ENCODE assay signal across 8 cellular contexts in the genomic region with DNA sequence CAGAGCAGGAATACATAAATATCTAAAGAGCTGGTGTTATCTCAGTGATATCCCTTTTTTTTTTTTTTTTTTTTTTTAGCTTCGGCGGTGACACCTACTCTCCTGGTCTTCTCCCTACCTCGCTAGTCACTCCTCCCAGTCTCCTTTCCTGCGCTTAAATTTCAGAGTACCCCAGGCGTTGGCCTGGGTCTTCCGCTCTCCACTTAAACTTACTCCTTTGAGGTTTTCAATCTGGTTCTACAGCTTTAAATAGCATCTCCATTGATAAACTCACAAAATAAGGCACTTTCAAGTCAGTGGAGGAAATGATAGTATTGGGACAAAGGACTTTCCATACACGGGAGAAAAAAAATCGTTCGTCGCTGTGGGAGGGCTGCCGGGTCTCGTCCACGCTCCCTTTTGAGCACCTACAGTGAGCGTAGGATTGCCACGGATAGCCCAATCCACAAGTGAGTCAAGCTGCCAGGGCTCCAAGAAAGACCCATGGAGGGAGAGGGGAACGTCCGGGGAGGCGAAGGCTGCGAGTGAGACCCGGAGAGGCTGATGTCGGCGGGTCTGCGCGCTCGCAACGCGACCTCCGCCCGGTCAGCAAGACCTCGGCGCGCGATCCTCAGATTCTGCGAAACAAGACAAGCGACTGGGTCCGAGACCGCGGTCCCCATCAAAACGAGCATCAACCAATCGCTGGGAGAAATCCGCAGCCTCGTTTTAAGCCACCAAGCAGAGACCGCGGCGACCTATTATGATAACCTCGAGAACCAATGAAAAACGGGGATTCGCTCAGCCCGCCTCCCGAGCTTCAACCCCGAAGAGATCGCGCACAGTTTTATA. TPM values are rescaled to one million over a fixed set of nuclear protein-coding genes. Genes with fewer than 3 reads are reported as not detected.
A peak's percentile ranks its signal among the peaks of the same experiment; 100 is the strongest.
DNase-seq lines count a peak whose midpoint lies in the region; ATAC-seq and FAIRE-seq lines count a peak whose summit lies in the region.

No MANE protein-coding gene starts in this region.

- ATAC-seq in naive thymus-derived CD4-positive, alpha-beta T cell = peak; percentile 82
- peak; percentile 84 for ATAC-seq in stimulated activated effector memory CD8-positive, alpha-beta T cell treated with anti-CD3 and anti-CD28 coated beads, Interleukin-12 subunit alpha, Interleukin-12 subunit beta, amount 100 ng/mL, for 72 hours

- peaks cover 30% of the 10 kb centered on the region for H3K36me3 ChIP-seq in GM23248 (ENCODE audit: low read depth)
- peaks cover 32% of the 10 kb centered on the region for H3K36me3 ChIP-seq in Karpas-422 (ENCODE audit: insufficient read depth, low read length)
- H3K36me3 ChIP-seq in naive thymus-derived CD4-positive, alpha-beta T cell (ENCODE audit: control insufficient read depth in 2 of 3, insufficient read depth in 3 of 3, low read length in 3 of 3) = peaks cover 11 to 28% (median 19%) of the 10 kb centered on the region in 3 experiments

- POLR2A ChIA-PET in naive thymus-derived CD4-positive, alpha-beta T cell (lab: Charles Lee) = interaction anchor here (0.7 to 3.4 kb wide), 13 partner anchors 8 to 1211 kb away, joined by 3 to 18 read pairs (median 3); a partner anchor contains a TSS

- 3% methylated on average over 52 to 53 of the region's 53 CpGs for WGBS in GM23248 (ENCODE audit: low coverage in 1 of 2, low lambda C conversion rate in 2 of 2, missing lambda C conversion rate in 2 of 2), 2 experiments

- peaks cover 40% of the 10 kb centered on the region for H3K36me3 Mint-ChIP-seq in activated T-helper 2 cell treated with anti-CD3 and anti-CD28 coated beads, Interferon-gamma antibody, Interleukin-2, Interleukin-4, amounts not matched to agents 10 μg/mL and 5 μg/mL and 100 μg/mL, durations not matched to agents 14 hours and 24 hours and 36 hours (ENCODE audit: low read depth)
- peaks cover 7 to 28% (median 21%) of the 10 kb centered on the region in 5 donors for H3K36me3 Mint-ChIP-seq in naive thymus-derived CD4-positive, alpha-beta T cell
- H3K36me3 Mint-ChIP-seq in stimulated activated effector memory CD8-positive, alpha-beta T cell treated with anti-CD3 and anti-CD28 coated beads, Interleukin-12 subunit alpha, Interleukin-12 subunit beta, amount 100 ng/mL, for 72 hours = peaks cover 54% of the 10 kb centered on the region

- H3K4me3 Mint-ChIP-seq in activated T-helper 2 cell treated with anti-CD3 and anti-CD28 coated beads, Interferon-gamma antibody, Interleukin-2, Interleukin-4, amounts not matched to agents 10 μg/mL and 5 μg/mL and 100 μg/mL, durations not matched to agents 14 hours and 24 hours and 36 hours (ENCODE audit: low read depth) = peak overlapping the region; percentile 88
- H3K4me3 Mint-ChIP-seq in naive thymus-derived CD4-positive, alpha-beta T cell = peak overlapping the region; percentile 79 to 100 (median 94)
- H3K4me3 Mint-ChIP-seq in stimulated activated effector memory CD8-positive, alpha-beta T cell treated with anti-CD3 and anti-CD28 coated beads, Interleukin-12 subunit alpha, Interleukin-12 subunit beta, amount 100 ng/mL, for 72 hours = peak overlapping the region; percentile 94

- H3K9me3 Mint-ChIP-seq in activated T-helper 2 cell treated with anti-CD3 and anti-CD28 coated beads, Interferon-gamma antibody, Interleukin-2, Interleukin-4, amounts not matched to agents 10 μg/mL and 5 μg/mL and 100 μg/mL, durations not matched to agents 14 hours and 24 hours and 36 hours = no peaks in the 10 kb centered on the region
- H3K9me3 Mint-ChIP-seq in naive thymus-derived CD4-positive, alpha-beta T cell = no peaks in the 10 kb centered on the region
- H3K9me3 Mint-ChIP-seq in stimulated activated effector memory CD8-positive, alpha-beta T cell treated with anti-CD3 and anti-CD28 coated beads, Interleukin-12 subunit alpha, Interleukin-12 subunit beta, amount 100 ng/mL, for 72 hours = no peaks in the 10 kb centered on the region

- H3K4me3 ChIP-seq in GM23248 = peak overlapping the region; percentile 94
- peak overlapping the region; percentile 99 for H3K4me3 ChIP-seq in Karpas-422 (ENCODE audit: low read length)
- H3K4me3 ChIP-seq in naive thymus-derived CD4-positive, alpha-beta T cell (ENCODE audit: low read length) = peak overlapping the region; percentile 86

- peaks cover 22% of the 10 kb centered on the region for H3K4me1 Mint-ChIP-seq in activated T-helper 2 cell treated with anti-CD3 and anti-CD28 coated beads, Interferon-gamma antibody, Interleukin-2, Interleukin-4, amounts not matched to agents 10 μg/mL and 5 μg/mL and 100 μg/mL, durations not matched to agents 14 hours and 24 hours and 36 hours (ENCODE audit: low read depth)
- H3K4me1 Mint-ChIP-seq in naive thymus-derived CD4-positive, alpha-beta T cell = peaks cover 24 to 42% (median 35%) of the 10 kb centered on the region in 7 donors
- peaks cover 30% of the 10 kb centered on the region for H3K4me1 Mint-ChIP-seq in stimulated activated effector memory CD8-positive, alpha-beta T cell treated with anti-CD3 and anti-CD28 coated beads, Interleukin-12 subunit alpha, Interleukin-12 subunit beta, amount 100 ng/mL, for 72 hours

- H3K4me2 ChIP-seq in GM23248 (ENCODE audit: unreplicated experiment) = peak overlapping the region; percentile 79
- peak overlapping the region; percentile 95 for H3K4me2 ChIP-seq in Karpas-422 (ENCODE audit: low read depth, low read length, poor library complexity, severe bottlenecking)

- H3K79me2 ChIP-seq in GM23248 (ENCODE audit: insufficient read depth) (peaks cover 41% of the 10 kb centered on the region), Karpas-422 (ENCODE audit: low read length) (peaks cover 25% of the 10 kb centered on the region)

- peak overlapping the region; percentile 92 for H2AFZ ChIP-seq in GM23248
- peak overlapping the region; percentile 87 for H2AFZ ChIP-seq in Karpas-422 (ENCODE audit: low read length)

- H4K20me1 ChIP-seq in GM23248 (ENCODE audit: insufficient read depth) = peaks cover 21% of the 10 kb centered on the region; the same call in 1 of the 2 replicates
- peaks cover 31% of the 10 kb centered on the region for H4K20me1 ChIP-seq in Karpas-422 (ENCODE audit: insufficient read depth, low read depth, low read length)

- peak; percentile 98 for DNase-seq in DMS53 treated with DMSO at 0.1 percent for 48 hours (lab: John Stamatoyannopoulos, UW; ENCODE audit: unreplicated experiment)
- peak; percentile 97 for DNase-seq in GM23248
- peak; percentile 94 for DNase-seq in Karpas-422
- DNase-seq in RCC 7860 (ENCODE audit: low spot score) = peak; percentile 85
- peak; percentile 85 for DNase-seq in activated T-helper 2 cell treated with anti-CD3 and anti-CD28 coated beads, Interferon-gamma antibody, Interleukin-2, Interleukin-4, amounts not matched to agents 10 μg/mL and 5 μg/mL and 100 μg/mL, durations not matched to agents 14 hours and 24 hours and 36 hours (ENCODE audit: low spot score)
- DNase-seq in fibroblast of peridontal ligament (ENCODE audit: extremely low read depth) = peak; percentile 95
- peak in 7 of 9 donors; percentile 73 to 92 (median 91) for DNase-seq in naive thymus-derived CD4-positive, alpha-beta T cell
- no peak for DNase-seq in stimulated activated effector memory CD8-positive, alpha-beta T cell treated with anti-CD3 and anti-CD28 coated beads, Interleukin-12 subunit alpha, Interleukin-12 subunit beta, amount 100 ng/mL, for 72 hours (ENCODE audit: low spot score in 2 of 2)

- in situ Hi-C loops in GM23248 (cut with MboI) = no loop called here

- H3K9ac ChIP-seq in GM23248 (peak overlapping the region; percentile 100), Karpas-422 (ENCODE audit: low read length) (peak overlapping the region; percentile 100)

- H3K9me3 ChIP-seq in GM23248 (ENCODE audit: low read depth) = no peaks in the 10 kb centered on the region
- H3K9me3 ChIP-seq in Karpas-422 (ENCODE audit: low read length) = no peaks in the 10 kb centered on the region
- H3K9me3 ChIP-seq in naive thymus-derived CD4-positive, alpha-beta T cell (ENCODE audit: control insufficient read depth in 2 of 3, low read length in 3 of 3) = no peaks in the 10 kb centered on the region

- peaks cover 5% of the 10 kb centered on the region for H3K27me3 Mint-ChIP-seq in activated T-helper 2 cell treated with anti-CD3 and anti-CD28 coated beads, Interferon-gamma antibody, Interleukin-2, Interleukin-4, amounts not matched to agents 10 μg/mL and 5 μg/mL and 100 μg/mL, durations not matched to agents 14 hours and 24 hours and 36 hours (ENCODE audit: low read depth)
- H3K27me3 Mint-ChIP-seq in naive thymus-derived CD4-positive, alpha-beta T cell = peaks cover 0 to 14% (median 4%) of the 10 kb centered on the region in 5 donors

- intact Hi-C loops in activated T-helper 2 cell treated with anti-CD3 and anti-CD28 coated beads, Interferon-gamma antibody, Interleukin-2, Interleukin-4, amounts not matched to agents 10 μg/mL and 5 μg/mL and 100 μg/mL, durations not matched to agents 14 hours and 24 hours and 36 hours (cut with micrococcal nuclease) = loop anchor here (1.0 to 10.0 kb wide), 4 partner anchors 57 to 388 kb away; a partner anchor contains a TSS
- intact Hi-C loops in naive thymus-derived CD4-positive, alpha-beta T cell (cut with micrococcal nuclease) = loop anchor here (1.0 to 10.0 kb wide), 14 partner anchors 57 to 1960 kb away; a partner anchor contains a TSS

- peaks cover 22% of the 10 kb centered on the region for H3F3A ChIP-seq in GM23248 (ENCODE audit: insufficient read depth)

- H3K9me2 ChIP-seq in GM23248 (ENCODE audit: insufficient read depth) (no peaks in the 10 kb centered on the region), Karpas-422 (replicated peaks; ENCODE audit: insufficient read depth, low read length) (no peaks in the 10 kb centered on the region)

- H3K27ac Mint-ChIP-seq in activated T-helper 2 cell treated with anti-CD3 and anti-CD28 coated beads, Interferon-gamma antibody, Interleukin-2, Interleukin-4, amounts not matched to agents 10 μg/mL and 5 μg/mL and 100 μg/mL, durations not matched to agents 14 hours and 24 hours and 36 hours = peak overlapping the region; percentile 99
- peak overlapping the region; percentile 96 to 100 (median 99) for H3K27ac Mint-ChIP-seq in naive thymus-derived CD4-positive, alpha-beta T cell
- peak overlapping the region; percentile 99 for H3K27ac Mint-ChIP-seq in stimulated activated effector memory CD8-positive, alpha-beta T cell treated with anti-CD3 and anti-CD28 coated beads, Interleukin-12 subunit alpha, Interleukin-12 subunit beta, amount 100 ng/mL, for 72 hours

- CTCF ChIA-PET in naive thymus-derived CD4-positive, alpha-beta T cell (lab: Charles Lee) = interaction anchor here (0.6 kb wide), 2 partner anchors 7 to 33 kb away, joined by 3 read pairs; no protein-coding TSS in a partner anchor

- peak overlapping the region; percentile 100 for H3K27ac ChIP-seq in GM23248
- H3K27ac ChIP-seq in Karpas-422 (ENCODE audit: low read length) = peak overlapping the region; percentile 93
- peak overlapping the region; percentile 100 for H3K27ac ChIP-seq in naive thymus-derived CD4-positive, alpha-beta T cell (ENCODE audit: low read depth, low read length)

- no peaks in the 10 kb centered on the region for H3K27me3 ChIP-seq in GM23248 (replicated peaks; ENCODE audit: insufficient read depth)
- no peaks in the 10 kb centered on the region for H3K27me3 ChIP-seq in Karpas-422 (ENCODE audit: low read length)
- no peaks in the 10 kb centered on the region for H3K27me3 ChIP-seq in naive thymus-derived CD4-positive, alpha-beta T cell (ENCODE audit: control insufficient read depth in 2 of 2, insufficient read depth in 2 of 2, low read length in 2 of 2)

- peaks cover 14% of the 10 kb centered on the region; the same call in 1 of the 2 replicates for H3K4me1 ChIP-seq in GM23248 (ENCODE audit: insufficient read depth)
- H3K4me1 ChIP-seq in Karpas-422 (ENCODE audit: low read length) = peaks cover 16% of the 10 kb centered on the region
- peaks cover 10 to 29% of the 10 kb centered on the region in 2 donors for H3K4me1 ChIP-seq in naive thymus-derived CD4-positive, alpha-beta T cell (ENCODE audit: control insufficient read depth in 2 of 2, insufficient read depth in 2 of 2, low read length in 2 of 2)

- peak; percentile 67 for FAIRE-seq in RCC 7860 (lab: Jason Lieb, UNC)

RNA-seq across cellular contexts. Expression of a gene that starts 0.7 kb away (rescaled TPM):
- 44.0 and 44.8 TPM in 2 replicates for total RNA-seq in GM23248 (2014; rRNA removed; shearing (Covaris generic))
- polyA plus RNA-seq in GM23248 (2016; fragmentation: Nextera tagmentation; extraction: Ambion mirVana) = 87.5 and 94.7 TPM in 2 replicates
- total RNA-seq in Karpas-422 (2014; rRNA removed; shearing (Covaris generic); ENCODE audit: low replicate concordance) = 61.4 and 69.9 TPM in 2 replicates
- 179 and 187 TPM in 2 replicates for total RNA-seq in activated T-helper 2 cell treated with anti-CD3 and anti-CD28 coated beads, Interferon-gamma antibody, Interleukin-2, Interleukin-4, amounts not matched to agents 10 μg/mL and 5 μg/mL and 100 μg/mL, durations not matched to agents 14 hours and 24 hours and 36 hours
- 100 to 1,000 TPM; 168 to 291 (median 239) TPM for total RNA-seq in naive thymus-derived CD4-positive, alpha-beta T cell
- polyA plus RNA-seq in naive thymus-derived CD4-positive, alpha-beta T cell = 10 to 100 TPM; 46.6 to 52.8 TPM

RNA-seq across cellular contexts. Expression of a gene that starts 50.5 kb away (rescaled TPM):
- 0.22 and 1.3 TPM in 2 replicates for total RNA-seq in GM23248 (2014; rRNA removed; shearing (Covaris generic))
- 0.29 and 0.35 TPM in 2 replicates for polyA plus RNA-seq in GM23248 (2016; fragmentation: Nextera tagmentation; extraction: Ambion mirVana)
- total RNA-seq in Karpas-422 (2014; rRNA removed; shearing (Covaris generic); ENCODE audit: low replicate concordance) = 15.5 and 31.2 TPM in 2 replicates
- total RNA-seq in activated T-helper 2 cell treated with anti-CD3 and anti-CD28 coated beads, Interferon-gamma antibody, Interleukin-2, Interleukin-4, amounts not matched to agents 10 μg/mL and 5 μg/mL and 100 μg/mL, durations not matched to agents 14 hours and 24 hours and 36 hours = 10.5 and 13.8 TPM in 2 replicates
- total RNA-seq in naive thymus-derived CD4-positive, alpha-beta T cell = 10 to 100 TPM in 4 of 5 experiments, 1 to 10 TPM in 1; 8.6 to 24.7 (median 16.2) TPM
- polyA plus RNA-seq in naive thymus-derived CD4-positive, alpha-beta T cell = 1 to 10 TPM in 1 of 2 donors, under 1 TPM in 1; 0.74 to 2.3 TPM

Comparison
In these comparisons a context has a peak if more than half of its experiments do, and no peak if none do; other contexts are left out.
1. DNase-seq: peak in DMS53 treated with DMSO at 0.1 percent for 48 hours (single experiment), GM23248 (single experiment), Karpas-422 (single experiment), RCC 7860 (single experiment), activated T-helper 2 cell treated with anti-CD3 and anti-CD28 coated beads, Interferon-gamma antibody, Interleukin-2, Interleukin-4, amounts not matched to agents 10 μg/mL and 5 μg/mL and 100 μg/mL, durations not matched to agents 14 hours and 24 hours and 36 hours (single experiment), fibroblast of peridontal ligament (single experiment) and naive thymus-derived CD4-positive, alpha-beta T cell (7 of 9); none in stimulated activated effector memory CD8-positive, alpha-beta T cell treated with anti-CD3 and anti-CD28 coated beads, Interleukin-12 subunit alpha, Interleukin-12 subunit beta, amount 100 ng/mL, for 72 hours (0 of 2).
2. Peak in every context shown above with its lines, with median percentiles within 50 percentile points of each other: H3K27ac ChIP-seq, H3K4me3 ChIP-seq, H3K27ac Mint-ChIP-seq and H3K4me3 Mint-ChIP-seq.